ENCODE assay signal across 8 cellular contexts in genomic region chr17:58005728-58006562, GRCh38. TPM values are rescaled to one million over a fixed set of nuclear protein-coding genes. Genes with fewer than 3 reads are reported as not detected.
DNase-seq lines count a peak whose midpoint lies in the region; ATAC-seq and TF ChIP-seq lines count a peak whose summit lies in the region.

No MANE protein-coding gene starts in this region.

- no peaks in the 10 kb centered on the region for H3K27me3 ChIP-seq in SU-DHL-6 (ENCODE audit: low read length)
- no peaks in the 10 kb centered on the region for H3K27me3 ChIP-seq in skeletal muscle tissue (ENCODE audit: control insufficient read depth in 3 of 3, insufficient read depth in 3 of 3, low read length in 3 of 3)

- H2AFZ ChIP-seq in SU-DHL-6 (ENCODE audit: low read depth, low read length, severe bottlenecking), result no peak overlapping the region

- peaks cover 52% of the 10 kb centered on the region for H3K36me3 ChIP-seq in SU-DHL-6 (ENCODE audit: low read length)
- H3K36me3 ChIP-seq in skeletal muscle tissue (ENCODE audit: control insufficient read depth in 3 of 3, insufficient read depth in 3 of 3, low read length in 3 of 3), result peaks cover 20 to 36% (median 28%) of the 10 kb centered on the region in 3 donors

- H3K4me3 ChIP-seq in SU-DHL-6 (ENCODE audit: insufficient read depth, low read length, poor library complexity, severe bottlenecking) (peak overlapping the region; percentile 96), fibroblast of pulmonary artery (replicated peaks; ENCODE audit: low read depth, low read length) (peak overlapping the region; percentile 88), skeletal muscle tissue (ENCODE audit: low read length in 3 of 3) (peak overlapping the region; percentile 88 to 100 (median 99))

- ATAC-seq in GM21619 (IDR thresholded peaks at IDR 0.05; ENCODE audit: unreplicated experiment), result peak; percentile 3
- no peak for ATAC-seq in HG03460 (IDR thresholded peaks at IDR 0.05; ENCODE audit: unreplicated experiment)
- ATAC-seq in left lobe of liver, result no peak

- peaks cover 48% of the 10 kb centered on the region for H3F3A ChIP-seq in SU-DHL-6 (ENCODE audit: insufficient read depth)

- DNase-seq in fibroblast of pulmonary artery (ENCODE audit: low read depth), result no peak
- no peak for DNase-seq in left lobe of liver (ENCODE audit: low spot score)
- DNase-seq in posterior vena cava (ENCODE audit: low spot score), result no peak
- DNase-seq in RPMI8226, result no peak

- H4K20me1 ChIP-seq in SU-DHL-6 (ENCODE audit: low read depth, low read length), result peaks cover 51% of the 10 kb centered on the region

- peaks cover 48% of the 10 kb centered on the region for H3K79me2 ChIP-seq in SU-DHL-6 (ENCODE audit: insufficient read depth, low read length)

- peaks cover 27 to 41% (median 33%) of the 10 kb centered on the region in 3 donors for H3K4me1 ChIP-seq in skeletal muscle tissue (ENCODE audit: control insufficient read depth in 3 of 3, insufficient read depth in 3 of 3, low read length in 3 of 3)

- peak overlapping the region; percentile 76 for H3K4me2 ChIP-seq in SU-DHL-6 (ENCODE audit: low read depth, low read length, poor library complexity, severe bottlenecking)

- TF ChIP-seq CTCF in SU-DHL-6 (IDR thresholded peaks at IDR 0.05; ENCODE audit: insufficient read depth, low read length, poor library complexity, severe bottlenecking) (no peak), fibroblast of pulmonary artery (IDR thresholded peaks at IDR 0.05; ENCODE audit: low read length, missing control alignments) (no peak)

- intact Hi-C loops in posterior vena cava (cut with DNase I), result no loop called here

- no peaks in the 10 kb centered on the region for H3K9me2 ChIP-seq in SU-DHL-6 (replicated peaks; ENCODE audit: insufficient read depth, low read length)

- H3K27ac ChIP-seq in SU-DHL-6 (ENCODE audit: low read depth, low read length), result peak overlapping the region; percentile 91
- peak overlapping the region; percentile 98 for H3K27ac ChIP-seq in skeletal muscle tissue (ENCODE audit: low read depth, low read length)

- peak overlapping the region; percentile 99 for H3K9ac ChIP-seq in SU-DHL-6 (ENCODE audit: low read length)
- peak overlapping the region; percentile 97 to 100 (median 100) for H3K9ac ChIP-seq in skeletal muscle tissue (ENCODE audit: low read depth in 1 of 3, low read length in 3 of 3)

- H3K9me3 ChIP-seq in SU-DHL-6 (ENCODE audit: insufficient read depth, low read length) (no peaks in the 10 kb centered on the region), skeletal muscle tissue (ENCODE audit: control insufficient read depth in 3 of 3, low read length in 3 of 3) (no peaks in the 10 kb centered on the region)

RNA-seq across cellular contexts. Expression of gene SRSF1, which starts 1.1 kb away (rescaled TPM):
- total RNA-seq in skeletal muscle tissue, result 224 TPM
- 81.6 TPM for total RNA-seq in left lobe of liver
- total RNA-seq in posterior vena cava, result 100 to 1,000 TPM; 120 to 152 TPM

RNA-seq across cellular contexts. Expression of gene VEZF1, which starts 17.9 kb away (rescaled TPM):
- total RNA-seq in skeletal muscle tissue (30.3 TPM), left lobe of liver (12.5 TPM), posterior vena cava (10 to 100 TPM; 56.1 to 61.8 TPM)

RNA-seq across cellular contexts. Expression of gene CUEDC1, which starts 50.7 kb away (rescaled TPM):
- total RNA-seq in skeletal muscle tissue (10.4 TPM), left lobe of liver (8.1 TPM), posterior vena cava (10 to 100 TPM; 42.3 to 43.6 TPM)
